In genomic region chr1:147890177-147890790, GRCh38 we compare ENCODE assay signal across 8 cellular contexts. TPM values are rescaled to one million over a fixed set of nuclear protein-coding genes. Genes with fewer than 3 reads are reported as not detected.
DNase-seq lines count a peak whose midpoint lies in the region; ATAC-seq and TF ChIP-seq lines count a peak whose summit lies in the region.

No MANE protein-coding gene starts in this region.

- no peak for TF ChIP-seq EP300 in stomach (IDR thresholded peaks at IDR 0.05)

- TF ChIP-seq POLR2A in stomach (IDR thresholded peaks at IDR 0.05): no peak

- H3K9me3 Mint-ChIP-seq in HFFc6: no peaks in the 10 kb centered on the region
- no peaks in the 10 kb centered on the region for H3K9me3 Mint-ChIP-seq in activated CD8-positive, alpha-beta T cell treated with anti-CD3 and anti-CD28 coated beads for 36 hours
- H3K9me3 Mint-ChIP-seq in naive B cell: no peaks in the 10 kb centered on the region

- H3K27me3 Mint-ChIP-seq in HFFc6 (ENCODE audit: insufficient read depth): peaks cover 5% of the 10 kb centered on the region; the same call in 1 of the 2 replicates
- H3K27me3 Mint-ChIP-seq in activated CD8-positive, alpha-beta T cell treated with anti-CD3 and anti-CD28 coated beads for 36 hours: peaks cover 1% of the 10 kb centered on the region
- H3K27me3 Mint-ChIP-seq in naive B cell: peaks cover 8 to 25% (median 14%) of the 10 kb centered on the region in 3 donors

- no peak overlapping the region for H3K27ac ChIP-seq in stomach

- peak; percentile 76 for TF ChIP-seq CTCF in HFFc6 (IDR thresholded peaks at IDR 0.05)
- peak; percentile 81 for TF ChIP-seq CTCF in activated CD8-positive, alpha-beta T cell treated with anti-CD3 and anti-CD28 coated beads for 36 hours (IDR thresholded peaks at IDR 0.05)
- peak; percentile 81 for TF ChIP-seq CTCF in epithelial cell of esophagus (IDR thresholded peaks at IDR 0.05; ENCODE audit: insufficient read depth, low read depth, low read length, missing control alignments)
- TF ChIP-seq CTCF in stomach (IDR thresholded peaks at IDR 0.05): peak in 4 of 7 experiments; percentile 6 to 48 (median 25)

- H3K9me3 ChIP-seq in stomach: no peaks in the 10 kb centered on the region

- H3K4me3 Mint-ChIP-seq in HFFc6 (no peak overlapping the region), naive B cell (no peak overlapping the region)
- no peak overlapping the region for H3K4me3 Mint-ChIP-seq in activated CD8-positive, alpha-beta T cell treated with anti-CD3 and anti-CD28 coated beads for 36 hours

- WGBS in stomach, 5 donors: 6 to 8% (median 7%) methylated on average over 11 to 12 of the region's 12 CpGs

- peaks cover 0 to 13% (median 0%) of the 10 kb centered on the region in 3 donors for H3K27me3 ChIP-seq in stomach

- H3K36me3 ChIP-seq in stomach: no peaks in the 10 kb centered on the region

- H3K27ac Mint-ChIP-seq in HFFc6 (no peak overlapping the region), naive B cell (no peak overlapping the region)
- no peak overlapping the region for H3K27ac Mint-ChIP-seq in activated CD8-positive, alpha-beta T cell treated with anti-CD3 and anti-CD28 coated beads for 36 hours

- intact Hi-C loops in activated CD8-positive, alpha-beta T cell treated with anti-CD3 and anti-CD28 coated beads for 36 hours (cut with micrococcal nuclease): loop anchor here (5.0 kb wide), 3 partner anchors 168 to 398 kb away; no protein-coding TSS in a partner anchor
- intact Hi-C loops in stomach (cut with DNase I; ENCODE audit: low total_unique reads): loop anchor here (5.0 to 10.0 kb wide), 2 partner anchors 163 to 395 kb away; no protein-coding TSS in a partner anchor

- ATAC-seq in activated CD8-positive, alpha-beta T cell treated with anti-CD3 and anti-CD28 coated beads for 36 hours: peak; percentile 86
- ATAC-seq in naive B cell (ENCODE audit: low read depth in 2 of 2): peak; percentile 80 to 82

- no peaks in the 10 kb centered on the region for H3K36me3 Mint-ChIP-seq in HFFc6 (ENCODE audit: low read depth)
- no peaks in the 10 kb centered on the region for H3K36me3 Mint-ChIP-seq in activated CD8-positive, alpha-beta T cell treated with anti-CD3 and anti-CD28 coated beads for 36 hours (ENCODE audit: low read depth)
- no peaks in the 10 kb centered on the region for H3K36me3 Mint-ChIP-seq in naive B cell

- peaks cover 0 to 6% (median 2%) of the 10 kb centered on the region in 4 donors for H3K4me1 ChIP-seq in stomach

- H3K4me1 Mint-ChIP-seq in HFFc6 (ENCODE audit: low read depth) (peaks cover 8% of the 10 kb centered on the region; the same call in 1 of the 2 replicates), naive B cell (peaks cover 0 to 4% (median 3%) of the 10 kb centered on the region in 3 donors)
- H3K4me1 Mint-ChIP-seq in activated CD8-positive, alpha-beta T cell treated with anti-CD3 and anti-CD28 coated beads for 36 hours (ENCODE audit: low read depth): peaks cover 2% of the 10 kb centered on the region

- H3K4me3 ChIP-seq in epithelial cell of esophagus (ENCODE audit: low read length): no peak overlapping the region
- no peak overlapping the region for H3K4me3 ChIP-seq in stomach

- POLR2A ChIA-PET in activated CD8-positive, alpha-beta T cell treated with anti-CD3 and anti-CD28 coated beads for 36 hours (lab: Charles Lee): no interaction called here

- CTCF ChIA-PET in activated CD8-positive, alpha-beta T cell treated with anti-CD3 and anti-CD28 coated beads for 36 hours (lab: Charles Lee): interaction anchor here (0.7 to 2.6 kb wide), 9 partner anchors 20 to 616 kb away, joined by 3 to 9 read pairs (median 4); no protein-coding TSS in a partner anchor

- peak; percentile 45 for DNase-seq in DMS79 treated with DMSO at 0.1 percent for 48 hours (lab: John Stamatoyannopoulos, UW)
- DNase-seq in HFFc6: peak; percentile 55
- DNase-seq in NCI-H774 (lab: John Stamatoyannopoulos, UW): peak; percentile 45
- peak; percentile 80 for DNase-seq in activated CD8-positive, alpha-beta T cell treated with anti-CD3 and anti-CD28 coated beads for 36 hours
- DNase-seq in epithelial cell of esophagus (ENCODE audit: low read depth): peak; percentile 83
- DNase-seq in naive B cell: peak; percentile 40
- peak; percentile 74 for DNase-seq in stomach
- DNase-seq in hepatic stellate cell (ENCODE audit: low spot score): no peak

RNA-seq across cellular contexts. Expression of gene GJA8, which starts 12.3 kb away (rescaled TPM):
- total RNA-seq in HFFc6 (2021; fragmentation: NEBNext Ultra II Directional; extraction: Animal tissue kit (Norgen Biotek cat#: 25700)): not detected
- not detected for total RNA-seq in activated CD8-positive, alpha-beta T cell treated with anti-CD3 and anti-CD28 coated beads for 36 hours
- polyA plus RNA-seq in naive B cell (ENCODE audit: low read depth in 6 of 6) (not detected), stomach (not detected)
- not detected for total RNA-seq in stomach

RNA-seq across cellular contexts. Expression of gene GPR89B, which starts 37.9 kb away (rescaled TPM):
- 10 to 100 TPM; 10.9 to 14.7 (median 12.3) TPM for total RNA-seq in HFFc6 (2021; fragmentation: NEBNext Ultra II Directional; extraction: Animal tissue kit (Norgen Biotek cat#: 25700))
- 10 to 100 TPM; 14.4 to 15.7 TPM for total RNA-seq in activated CD8-positive, alpha-beta T cell treated with anti-CD3 and anti-CD28 coated beads for 36 hours
- polyA plus RNA-seq in naive B cell (ENCODE audit: low read depth in 6 of 6) (10 to 100 TPM; 10.5 to 19.0 (median 12.8) TPM), stomach (10 to 100 TPM in 1 of 3 donors, 1 to 10 TPM in 2; 3.7 to 13.4 (median 7.1) TPM)
- 10 to 100 TPM in 3 of 5 donors, 1 to 10 TPM in 2; 2.3 to 43.1 (median 18.7) TPM for total RNA-seq in stomach

Comparison
In these comparisons a context has a peak if more than half of its experiments do, and no peak if none do; other contexts are left out.
1. CTCF ChIP-seq: peak in every context shown above with its lines; median percentile 81 in activated CD8-positive, alpha-beta T cell treated with anti-CD3 and anti-CD28 coated beads for 36 hours; 81 in epithelial cell of esophagus; 76 in HFFc6; 25 in stomach.